Comparison of ENCODE assay signal across 2 cellular contexts in genomic region chr12:120056739-120057138, GRCh38.
TF ChIP-seq lines count a peak whose summit lies in the region.

No MANE protein-coding gene starts in this region.

TF ChIP-seq in HEK293, 187 proteins besides CTCF, POLR2A, EP300 and RAD21 (continued from another document):
- TF ChIP-seq ZNF560 (tag by site-specific recombination; IDR thresholded peaks at IDR 0.05; ENCODE audit: borderline replicate concordance): no peak
- peak; percentile 55 for TF ChIP-seq ZFHX2 (tag by site-specific recombination; conservative IDR thresholded peaks at IDR 0.05)
- TF ChIP-seq ZNF830 (tag by site-specific recombination; IDR thresholded peaks at IDR 0.05; ENCODE audit: low read depth): no peak
- no peak for TF ChIP-seq ZNF416 (tag by site-specific recombination; IDR thresholded peaks at IDR 0.05)
- no peak for TF ChIP-seq SETDB1 (IDR thresholded peaks at IDR 0.05; ENCODE audit: insufficient read length, low read length)

TF ChIP-seq in K562, 482 proteins besides CTCF, POLR2A, EP300 and RAD21:
- TF ChIP-seq CGGBP1 (CRISPR knock-in tag; IDR thresholded peaks at IDR 0.05) (no peak), EGR1 (conservative IDR thresholded peaks at IDR 0.05) (0 out of 2 replicates have a peak, but pooled peaks have one; percentile 18), MEF2D (tag; conservative IDR thresholded peaks at IDR 0.05; ENCODE audit: low read depth) (no peak)
